Comparison of ENCODE assay signal across 8 cellular contexts in the genomic region with DNA sequence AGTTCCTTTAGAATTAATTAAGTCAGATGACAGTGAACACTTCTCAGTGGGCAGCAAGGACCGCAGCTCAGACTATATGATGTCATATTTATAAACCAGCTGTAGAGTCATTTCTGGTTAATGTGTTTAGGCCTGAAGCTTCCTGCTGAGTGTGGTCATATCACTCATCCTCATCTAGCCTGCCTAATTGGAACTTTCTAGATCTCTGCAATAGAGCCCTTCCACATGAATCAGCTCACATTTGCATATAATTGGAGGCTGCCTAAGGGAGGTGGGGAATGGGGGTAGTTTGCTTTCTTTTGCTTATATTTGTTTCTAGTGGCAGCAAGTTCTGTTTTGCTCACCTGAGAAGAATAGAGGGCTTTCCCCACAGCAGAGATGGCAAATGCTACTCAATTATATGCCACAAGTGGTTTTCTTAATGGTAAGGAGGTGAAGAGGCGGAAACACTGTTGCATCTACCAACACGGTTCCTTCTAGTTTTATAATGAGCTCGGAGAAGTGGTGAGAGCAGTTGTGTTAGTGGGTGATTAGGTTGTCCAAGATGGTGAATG.
DNase-seq lines count a peak whose midpoint lies in the region; ATAC-seq and TF ChIP-seq lines count a peak whose summit lies in the region.

No MANE protein-coding gene starts in this region.

- WGBS in psoas muscle, 3 donors: 87 to 89% (median 89%) methylated on average over 4 of the region's 4 CpGs

- POLR2A ChIA-PET in HEK293T (lab: Yijun Ruan, JAX): no interaction called here

- DNase-seq in A172 (ENCODE audit: low spot score) (peak; percentile 84), psoas muscle (no peak), Karpas-422 (no peak), HEK293T (ENCODE audit: extremely low spot score) (no peak), NCI-H2107 (lab: John Stamatoyannopoulos, UW) (no peak)
- DNase-seq in activated naive CD4-positive, alpha-beta T cell treated with anti-CD3 and anti-CD28 coated beads, Interleukin-2, amount 50 U/mL, for 72 hours (ENCODE audit: low spot score in 2 of 2): peak in 1 of 2 donors; percentile 11

- CTCF ChIA-PET in HEK293T (lab: Yijun Ruan, JAX): no interaction called here

- H3K4me3 ChIP-seq in psoas muscle (no peak overlapping the region), Karpas-422 (ENCODE audit: low read length) (no peak overlapping the region)

- peaks cover 0 to 9% of the 10 kb centered on the region in 2 donors for H3K9me3 Mint-ChIP-seq in activated naive CD4-positive, alpha-beta T cell treated with anti-CD3 and anti-CD28 coated beads, Interleukin-2, amount 50 U/mL, for 72 hours

- no peak overlapping the region for H3K4me2 ChIP-seq in Karpas-422 (ENCODE audit: low read depth, low read length, poor library complexity, severe bottlenecking)

- H3K36me3 ChIP-seq in psoas muscle (ENCODE audit: insufficient read depth in 1 of 2, low read depth in 1 of 2) (peaks cover 3 to 23% of the 10 kb centered on the region in 2 donors), Karpas-422 (ENCODE audit: insufficient read depth, low read length) (0 out of 2 replicates have a peak, but pooled peaks cover 8% of the 10 kb centered on the region)

- H3K27ac ChIP-seq in psoas muscle (peak overlapping the region; percentile 28), Karpas-422 (ENCODE audit: low read length) (no peak overlapping the region)

- no peak for TF ChIP-seq CTCF in psoas muscle (IDR thresholded peaks at IDR 0.05)

- H3K9me2 ChIP-seq in Karpas-422 (replicated peaks; ENCODE audit: insufficient read depth, low read length): no peaks in the 10 kb centered on the region

- H4K20me1 ChIP-seq in Karpas-422 (ENCODE audit: insufficient read depth, low read depth, low read length): no peaks in the 10 kb centered on the region

- H3K4me1 ChIP-seq in psoas muscle (peaks cover 40% of the 10 kb centered on the region), Karpas-422 (ENCODE audit: low read length) (peaks cover 14% of the 10 kb centered on the region)

- H3K27ac Mint-ChIP-seq in activated naive CD4-positive, alpha-beta T cell treated with anti-CD3 and anti-CD28 coated beads, Interleukin-2, amount 50 U/mL, for 72 hours: peak overlapping the region; percentile 83 to 94

- H3K27me3 ChIP-seq in psoas muscle (ENCODE audit: insufficient read depth in 3 of 3, low read length in 2 of 3): no peaks in the 10 kb centered on the region
- H3K27me3 ChIP-seq in Karpas-422 (ENCODE audit: low read length): no peaks in the 10 kb centered on the region

- no peak overlapping the region for H3K9ac ChIP-seq in Karpas-422 (ENCODE audit: low read length)

- ATAC-seq in GM18868 (IDR thresholded peaks at IDR 0.05; ENCODE audit: unreplicated experiment) (peak; percentile 81), HG03135 (IDR thresholded peaks at IDR 0.05; ENCODE audit: unreplicated experiment) (peak; percentile 82), psoas muscle (peak in 1 of 4 donors; percentile 39)
- peak; percentile 84 to 87 for ATAC-seq in activated naive CD4-positive, alpha-beta T cell treated with anti-CD3 and anti-CD28 coated beads, Interleukin-2, amount 50 U/mL, for 72 hours

- no peak overlapping the region for H2AFZ ChIP-seq in Karpas-422 (ENCODE audit: low read length)

- intact Hi-C loops in psoas muscle (cut with DNase I): no loop called here

- H3K9me3 ChIP-seq in psoas muscle (no peaks in the 10 kb centered on the region), Karpas-422 (ENCODE audit: low read length) (no peaks in the 10 kb centered on the region)

- peaks cover 11 to 49% of the 10 kb centered on the region in 2 donors for H3K36me3 Mint-ChIP-seq in activated naive CD4-positive, alpha-beta T cell treated with anti-CD3 and anti-CD28 coated beads, Interleukin-2, amount 50 U/mL, for 72 hours

- peaks cover 23% of the 10 kb centered on the region for H3K79me2 ChIP-seq in Karpas-422 (ENCODE audit: low read length)

TF ChIP-seq in HEK293T, 16 proteins besides CTCF, POLR2A, EP300 and RAD21:
- TF ChIP-seq L3MBTL2 (conservative IDR thresholded peaks at IDR 0.05): no peak
- TF ChIP-seq ZNF384 (IDR thresholded peaks at IDR 0.05): no peak
- no peak for TF ChIP-seq FOXK2 (IDR thresholded peaks at IDR 0.05)
- TF ChIP-seq SP1 (IDR thresholded peaks at IDR 0.05): no peak
- TF ChIP-seq NFRKB (IDR thresholded peaks at IDR 0.05): no peak
- TF ChIP-seq LEF1 (IDR thresholded peaks at IDR 0.05; ENCODE audit: borderline replicate concordance): no peak
- no peak for TF ChIP-seq ARNT (IDR thresholded peaks at IDR 0.05)
- TF ChIP-seq FOXA1 (IDR thresholded peaks at IDR 0.05): no peak
- TF ChIP-seq ELF4 (IDR thresholded peaks at IDR 0.05): no peak
- no peak for TF ChIP-seq CTBP1 (IDR thresholded peaks at IDR 0.05; ENCODE audit: borderline replicate concordance)
- no peak for TF ChIP-seq SUZ12 (IDR thresholded peaks at IDR 0.05)
- TF ChIP-seq TARDBP (IDR thresholded peaks at IDR 0.05): no peak
- no peak for TF ChIP-seq HDGF (IDR thresholded peaks at IDR 0.05; ENCODE audit: borderline replicate concordance)
- TF ChIP-seq BHLHE40 (IDR thresholded peaks at IDR 0.05; ENCODE audit: borderline replicate concordance): no peak
- no peak for TF ChIP-seq FOXM1 (IDR thresholded peaks at IDR 0.05; ENCODE audit: borderline replicate concordance)
- TF ChIP-seq, protein P1, sequence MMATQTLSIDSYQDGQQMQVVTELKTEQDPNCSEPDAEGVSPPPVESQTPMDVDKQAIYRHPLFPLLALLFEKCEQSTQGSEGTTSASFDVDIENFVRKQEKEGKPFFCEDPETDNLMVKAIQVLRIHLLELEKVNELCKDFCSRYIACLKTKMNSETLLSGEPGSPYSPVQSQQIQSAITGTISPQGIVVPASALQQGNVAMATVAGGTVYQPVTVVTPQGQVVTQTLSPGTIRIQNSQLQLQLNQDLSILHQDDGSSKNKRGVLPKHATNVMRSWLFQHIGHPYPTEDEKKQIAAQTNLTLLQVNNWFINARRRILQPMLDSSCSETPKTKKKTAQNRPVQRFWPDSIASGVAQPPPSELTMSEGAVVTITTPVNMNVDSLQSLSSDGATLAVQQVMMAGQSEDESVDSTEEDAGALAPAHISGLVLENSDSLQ (IDR thresholded peaks at IDR 0.05): no peak
